1 cellular context compared by ENCODE assay signal in genomic region chr15:84108725-84109124, GRCh38.
TF ChIP-seq lines count a peak whose summit lies in the region.

No MANE protein-coding gene starts in this region.

TF ChIP-seq in IMR-90, 13 proteins besides CTCF, POLR2A, EP300 and RAD21:
- TF ChIP-seq RFX5 (IDR thresholded peaks at IDR 0.05; ENCODE audit: low read depth, low read length) (no peak), RCOR1 (IDR thresholded peaks at IDR 0.05; ENCODE audit: insufficient replicate concordance, low read length) (no peak), CEBPB (IDR thresholded peaks at IDR 0.05; ENCODE audit: low read depth, low read length) (no peak), NFE2L2 (IDR thresholded peaks at IDR 0.05; ENCODE audit: low read depth, low read length) (no peak), ELK1 (IDR thresholded peaks at IDR 0.05; ENCODE audit: borderline replicate concordance, low read depth, low read length) (no peak), SMC3 (IDR thresholded peaks at IDR 0.05; ENCODE audit: low read depth, low read length) (no peak), FOS (IDR thresholded peaks at IDR 0.05; ENCODE audit: low read depth, low read length) (no peak), CHD1 (IDR thresholded peaks at IDR 0.05; ENCODE audit: low read depth, low read length) (no peak), BHLHE40 (IDR thresholded peaks at IDR 0.05; ENCODE audit: low read depth, low read length) (no peak), MAFK (IDR thresholded peaks at IDR 0.05; ENCODE audit: low read depth, low read length) (no peak), MAZ (IDR thresholded peaks at IDR 0.05; ENCODE audit: borderline replicate concordance, low read depth, low read length) (no peak), MXI1 (IDR thresholded peaks at IDR 0.05; ENCODE audit: borderline replicate concordance, low read depth, low read length) (no peak)
- TF ChIP-seq, protein P1, sequence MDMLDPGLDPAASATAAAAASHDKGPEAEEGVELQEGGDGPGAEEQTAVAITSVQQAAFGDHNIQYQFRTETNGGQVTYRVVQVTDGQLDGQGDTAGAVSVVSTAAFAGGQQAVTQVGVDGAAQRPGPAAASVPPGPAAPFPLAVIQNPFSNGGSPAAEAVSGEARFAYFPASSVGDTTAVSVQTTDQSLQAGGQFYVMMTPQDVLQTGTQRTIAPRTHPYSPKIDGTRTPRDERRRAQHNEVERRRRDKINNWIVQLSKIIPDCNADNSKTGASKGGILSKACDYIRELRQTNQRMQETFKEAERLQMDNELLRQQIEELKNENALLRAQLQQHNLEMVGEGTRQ (IDR thresholded peaks at IDR 0.05; ENCODE audit: low read depth, low read length) = no peak
TF ChIP-seq in IMR-90: peak in this region for 0.
